In genomic region chr1:184005506-184005905, GRCh38 we compare ENCODE assay signal across 1 cellular context.
A peak's percentile ranks its signal among the peaks of the same experiment; 100 is the strongest.
TF ChIP-seq lines count a peak whose summit lies in the region.

No MANE protein-coding gene starts in this region.

TF ChIP-seq in K562, 482 proteins besides CTCF, POLR2A, EP300 and RAD21 (continued from another document):
- TF ChIP-seq MGA (IDR thresholded peaks at IDR 0.05) (peak; percentile 14; the same call in 1 of the 2 replicates), POLR3A (IDR thresholded peaks at IDR 0.05; ENCODE audit: borderline replicate concordance, extremely low read depth, insufficient read depth, insufficient read length) (no peak), HMBOX1 (IDR thresholded peaks at IDR 0.05) (0 out of 2 replicates have a peak, but pooled peaks have one; percentile 10), ZNF644 (tag; IDR thresholded peaks at IDR 0.05; ENCODE audit: low read depth) (no peak)
TF ChIP-seq in K562: peak in this region for 4.
